15 cellular contexts compared by ENCODE assay signal in genomic region chr18:9546468-9546867, GRCh38.
A peak's percentile ranks its signal among the peaks of the same experiment; 100 is the strongest.
DNase-seq lines count a peak whose midpoint lies in the region; ATAC-seq and TF ChIP-seq lines count a peak whose summit lies in the region.
"Had no signal": no experiment of that assay in that cellular context is flagged by ENCODE, and none has a peak within 500 bp of the region (broad histone marks: within the 10 kb centered on the region; RNA-seq: fewer than 3 reads in every experiment).

No MANE protein-coding gene starts in this region.

- H3K36me3 ChIP-seq in HUES48 (ENCODE audit: control insufficient read depth, insufficient read depth, low read length) (peaks cover 62% of the 10 kb centered on the region), osteoblast (ENCODE audit: insufficient read depth, low read length) (peaks cover 52% of the 10 kb centered on the region)
- H3K36me3 ChIP-seq: BE2C had no signal

- ATAC-seq in HG03135 (IDR thresholded peaks at IDR 0.05; ENCODE audit: unreplicated experiment), result no peak
- ATAC-seq: A549, GM12878, HCT116 had no signal

- no peaks in the 10 kb centered on the region for H3K27me3 ChIP-seq in HUES48 (ENCODE audit: control insufficient read depth, insufficient read depth, low read length)
- H3K27me3 ChIP-seq in osteoblast (ENCODE audit: insufficient read depth, low read length), result no peaks in the 10 kb centered on the region
- H3K27me3 ChIP-seq: BE2C had no signal

- no peak overlapping the region for H3K4me3 ChIP-seq in HUES48 (ENCODE audit: low read depth, low read length)
- no peak overlapping the region for H3K4me3 ChIP-seq in osteoblast (ENCODE audit: insufficient read depth, low read length)
- H3K4me3 ChIP-seq: A549, GM12878, GM23248 had no signal

- no peak overlapping the region for H3K9ac ChIP-seq in HUES48 (ENCODE audit: low read depth, low read length)
- H3K9ac ChIP-seq: GM23248 had no signal

- H3K4me1 ChIP-seq in HUES48 (ENCODE audit: control insufficient read depth, insufficient read depth, low read length) (no peaks in the 10 kb centered on the region), osteoblast (ENCODE audit: insufficient read depth, low read length) (no peaks in the 10 kb centered on the region)
- H3K4me1 ChIP-seq: A549, BE2C had no signal

- TF ChIP-seq CTCF in VCaP (conservative IDR thresholded peaks at IDR 0.05), result no peak
- TF ChIP-seq CTCF in osteoblast (IDR thresholded peaks at IDR 0.05; ENCODE audit: extremely low read depth, low read depth, low read length), result no peak

- H3K27ac ChIP-seq in HUES48 (ENCODE audit: low read depth, low read length) (peak overlapping the region; percentile 36), VCaP (peak overlapping the region; percentile 54), osteoblast (ENCODE audit: low read depth, low read length) (no peak overlapping the region)
- H3K27ac ChIP-seq: A549, C4-2B, GM23248 had no signal

- no peak overlapping the region for H3K4me2 ChIP-seq in osteoblast (ENCODE audit: insufficient read depth, low read length)
- H3K4me2 ChIP-seq: A549 had no signal

- H4K20me1 ChIP-seq in osteoblast (ENCODE audit: insufficient read depth, low read length), result peaks cover 12% of the 10 kb centered on the region

- H2AFZ ChIP-seq in osteoblast (ENCODE audit: low read length), result no peak overlapping the region
- H2AFZ ChIP-seq: GM23248 had no signal

- DNase-seq in NCI-H2171 (lab: John Stamatoyannopoulos, UW), result peak; percentile 29
- DNase-seq in osteoblast (ENCODE audit: insufficient read length, low spot score, missing footprints), result peak; percentile 47
- DNase-seq in activated effector memory CD4-positive, alpha-beta T cell treated with anti-CD3 and anti-CD28 coated beads, Interleukin-2, amount 50 U/mL, for 16 hours, result no peak
- no peak for DNase-seq in NCI-H82 treated with DMSO at 0.1 percent for 48 hours (lab: John Stamatoyannopoulos, UW; ENCODE audit: unreplicated experiment)
- DNase-seq: BE2C; CD4-positive, alpha-beta memory T cell; GM23248; IMR-90 had no signal

- H3K9me3 ChIP-seq in HUES48 (ENCODE audit: control insufficient read depth, insufficient read depth, low read length) (no peaks in the 10 kb centered on the region), osteoblast (ENCODE audit: low read depth, low read length) (no peaks in the 10 kb centered on the region)
- H3K9me3 ChIP-seq: A549, BE2C had no signal

- H3K79me2 ChIP-seq in osteoblast (ENCODE audit: insufficient read depth, low read length), result peaks cover 3% of the 10 kb centered on the region

Comparison
In these comparisons a context has a peak if more than half of its experiments do, and no peak if none do; other contexts are left out.
1. DNase-seq: peak in NCI-H2171 (single experiment) and osteoblast (single experiment); none in activated effector memory CD4-positive, alpha-beta T cell treated with anti-CD3 and anti-CD28 coated beads, Interleukin-2, amount 50 U/mL, for 16 hours (single experiment) and NCI-H82 treated with DMSO at 0.1 percent for 48 hours (single experiment).